ENCODE assay signal across 19 cellular contexts in genomic region chr7:82223580-82223979, GRCh38.
DNase-seq lines count a peak whose midpoint lies in the region; ATAC-seq, FAIRE-seq and TF ChIP-seq lines count a peak whose summit lies in the region.
"Had no signal": no experiment of that assay in that cellular context is flagged by ENCODE, and none has a peak within 500 bp of the region (broad histone marks: within the 10 kb centered on the region; RNA-seq: fewer than 3 reads in every experiment).

No MANE protein-coding gene starts in this region.

- no peak overlapping the region for H3K4me3 Mint-ChIP-seq in H9
- H3K4me3 Mint-ChIP-seq: CD4-positive, alpha-beta T cell had no signal

- H4K5ac ChIP-seq in H9 (ENCODE audit: insufficient read length, low read depth, low read length) (peak overlapping the region; percentile 26), mesendoderm (ENCODE audit: low read length) (no peak overlapping the region)

- no peak for TF ChIP-seq RAD21 in GM12878 (IDR thresholded peaks at IDR 0.05; ENCODE audit: insufficient read depth, low read depth, low read length)

- H3K36me3 Mint-ChIP-seq in H9 (ENCODE audit: insufficient read depth in 1 of 3, low read depth in 3 of 3), result no peaks in the 10 kb centered on the region

- H3K27ac Mint-ChIP-seq in H9, result peak overlapping the region in 2 of 3 experiments; percentile 1 to 21; a peak in 4 of 7 replicates
- H3K27ac Mint-ChIP-seq: CD4-positive, alpha-beta T cell had no signal

- RAD21 ChIA-PET in GM12878 (lab: Charles Lee; ENCODE audit: unreplicated experiment), result interaction anchor here (1.1 to 1.3 kb wide), 2 partner anchors 10 to 13 kb away, joined by 3 to 5 read pairs; no protein-coding TSS in a partner anchor

- no peak overlapping the region for H2BK15ac ChIP-seq in H9 (ENCODE audit: low read depth, low read length)
- no peak overlapping the region for H2BK15ac ChIP-seq in mesendoderm (replicated peaks; ENCODE audit: low read depth)

- no peak overlapping the region for H3K14ac ChIP-seq in H9 (ENCODE audit: insufficient read depth, low read length)

- no peak overlapping the region for H2BK20ac ChIP-seq in H9 (ENCODE audit: low read depth, low read length, poor library complexity, severe bottlenecking)

- no peak overlapping the region for H3K4ac ChIP-seq in H9 (ENCODE audit: low read depth, low read length)
- no peak overlapping the region for H3K4ac ChIP-seq in mesendoderm (ENCODE audit: low read depth, low read length)

- H3K9me3 Mint-ChIP-seq in H9, result no peaks in the 10 kb centered on the region

- no peaks in the 10 kb centered on the region for H3K79me2 ChIP-seq in H9 (ENCODE audit: insufficient read depth, low read length)
- no peaks in the 10 kb centered on the region for H3K79me2 ChIP-seq in GM12878 (ENCODE audit: control insufficient read depth, insufficient read depth, low read length)
- no peaks in the 10 kb centered on the region for H3K79me2 ChIP-seq in mesendoderm (ENCODE audit: control insufficient read depth, insufficient read depth, low read length)

- H3K9ac ChIP-seq in H9 (ENCODE audit: extremely low read depth, insufficient read length, low read length) (no peak overlapping the region), GM12878 (ENCODE audit: control insufficient read depth, insufficient read depth, low read length) (no peak overlapping the region), mesendoderm (ENCODE audit: low read length) (no peak overlapping the region)
- H3K9ac ChIP-seq: GM23248 had no signal

- WGBS in H9 (ENCODE audit: extremely low coverage, insufficient read length, low lambda C conversion rate), result no CpG with 5 or more reads among the region's 3 CpGs
- 2% methylated on average over 3 of the region's 3 CpGs for WGBS in GM12878 (ENCODE audit: insufficient coverage, insufficient replicate concordance, low lambda C conversion rate, missing lambda C conversion rate)
- no CpG with 5 or more reads among the region's 3 CpGs for WGBS in mesendoderm (ENCODE audit: extremely low coverage, insufficient coverage, low lambda C conversion rate)
- WGBS in upper lobe of left lung, 2 donors, result 55 to 92% methylated on average over 3 of the region's 3 CpGs

- intact Hi-C loops in GM12878 (cut with micrococcal nuclease; ENCODE audit: unreplicated experiment), result no loop called here

- H3K27ac ChIP-seq in H9 (ENCODE audit: insufficient read length, low read depth, low read length) (no peak overlapping the region), GM12878 (ENCODE audit: control insufficient read depth, insufficient read depth) (no peak overlapping the region), mesendoderm (ENCODE audit: low read depth, low read length) (no peak overlapping the region), upper lobe of left lung (no peak overlapping the region)
- H3K27ac ChIP-seq: 22Rv1, A549, C4-2B, GM23248 had no signal

- no peak overlapping the region for H3K4me3 ChIP-seq in GM12878
- no peak overlapping the region for H3K4me3 ChIP-seq in mesendoderm (ENCODE audit: low read length)
- no peak overlapping the region for H3K4me3 ChIP-seq in upper lobe of left lung
- H3K4me3 ChIP-seq: A549, GM23248 had no signal

- H2AK5ac ChIP-seq in H9 (ENCODE audit: insufficient read length, low read length) (no peak overlapping the region), mesendoderm (ENCODE audit: low read length) (no peak overlapping the region)

- 0 out of 4 replicates have a peak, but pooled peaks cover 0 to 3% of the 10 kb centered on the region in 2 experiments for H3K4me1 Mint-ChIP-seq in H9

- H3K9me3 ChIP-seq in H9 (ENCODE audit: control insufficient read depth, low read depth, low read length) (no peaks in the 10 kb centered on the region), GM12878 (replicated peaks; ENCODE audit: control insufficient read depth, insufficient read depth, low read length) (no peaks in the 10 kb centered on the region), upper lobe of left lung (no peaks in the 10 kb centered on the region)
- H3K9me3 ChIP-seq: A549, Caco-2 had no signal

- H2BK120ac ChIP-seq in H9 (ENCODE audit: low read depth, low read length, poor library complexity, severe bottlenecking) (no peak overlapping the region), mesendoderm (ENCODE audit: low read depth, low read length) (no peak overlapping the region)

- no peak overlapping the region for H4K91ac ChIP-seq in H9 (ENCODE audit: insufficient read length, low read depth, low read length)

- H3K18ac ChIP-seq in H9 (ENCODE audit: insufficient read length, low read depth, low read length) (no peak overlapping the region), mesendoderm (ENCODE audit: low read length) (no peak overlapping the region)

- H3K23me2 ChIP-seq in H9 (ENCODE audit: insufficient read length, low read depth, low read length, poor library complexity, severe bottlenecking), result no peaks in the 10 kb centered on the region

- H3K79me1 ChIP-seq in H9 (ENCODE audit: insufficient read depth, low read depth, low read length, poor library complexity, severe bottlenecking) (no peaks in the 10 kb centered on the region), mesendoderm (ENCODE audit: low read length) (no peaks in the 10 kb centered on the region)

- CTCF ChIA-PET in GM12878 (lab: Yijun Ruan, JAX), result interaction anchor here (1.5 kb wide), 1 partner anchor 11 kb away, joined by 5 read pairs; no protein-coding TSS in a partner anchor

- H4K8ac ChIP-seq in H9 (replicated peaks; ENCODE audit: insufficient read length, low read depth, low read length) (no peak overlapping the region), mesendoderm (ENCODE audit: low read depth, low read length) (no peak overlapping the region)

- H2BK12ac ChIP-seq in H9 (ENCODE audit: insufficient read length, low read depth, low read length), result no peak overlapping the region

- TF ChIP-seq POLR2A in GM12878 (IDR thresholded peaks at IDR 0.05; ENCODE audit: low read depth, low read length), result no peak
- no peak for TF ChIP-seq POLR2A in upper lobe of left lung (IDR thresholded peaks at IDR 0.05)

- no peaks in the 10 kb centered on the region for H3K4me1 ChIP-seq in H9 (ENCODE audit: insufficient read depth, low read length)
- no peaks in the 10 kb centered on the region for H3K4me1 ChIP-seq in GM12878 (ENCODE audit: control insufficient read depth, insufficient read depth, low read length)
- H3K4me1 ChIP-seq in mesendoderm (ENCODE audit: control insufficient read depth, low read depth, low read length), result no peaks in the 10 kb centered on the region
- no peaks in the 10 kb centered on the region for H3K4me1 ChIP-seq in upper lobe of left lung
- H3K4me1 ChIP-seq: A549, Caco-2 had no signal

- no TSS peak for BruUV-seq in GM12878 (replicated peaks; lab: Mats Ljungman, UMichigan)

- in situ Hi-C loops in GM12878 (cut with MboI), result loop anchor here (10.0 kb wide), 2 partner anchors 351 to 511 kb away; no protein-coding TSS in a partner anchor

- no peak for DNase-seq in H9
- DNase-seq in GM12878 (ENCODE audit: low read depth, low spot score), result no peak
- DNase-seq in mesendoderm, result peak; percentile 15
- DNase-seq in urothelium cell line (ENCODE audit: low spot score), result no peak
- no peak for DNase-seq in UCSD-AML1 (lab: John Stamatoyannopoulos, UW; ENCODE audit: unreplicated experiment)
- DNase-seq in DMS53 treated with DMSO at 0.1 percent for 48 hours (lab: John Stamatoyannopoulos, UW; ENCODE audit: unreplicated experiment), result no peak
- DNase-seq in upper lobe of left lung, result no peak
- DNase-seq: AML-193; Caco-2; CD4-positive, alpha-beta T cell; DMS79; GDM1; GM23248; HCEC 1CT had no signal

- H3K4me2 ChIP-seq in H9 (ENCODE audit: insufficient read depth, insufficient read length, low read length) (no peak overlapping the region), GM12878 (ENCODE audit: control insufficient read depth, insufficient read depth) (no peak overlapping the region), mesendoderm (ENCODE audit: low read length) (no peak overlapping the region)
- H3K4me2 ChIP-seq: A549 had no signal

- no peak for TF ChIP-seq EP300 in GM12878 (IDR thresholded peaks at IDR 0.05; ENCODE audit: borderline replicate concordance in 1 of 2, control insufficient read depth in 1 of 2, low read depth in 2 of 2, low read length in 2 of 2)
- TF ChIP-seq EP300 in upper lobe of left lung (IDR thresholded peaks at IDR 0.05), result no peak

- H3T11ph ChIP-seq in H9 (ENCODE audit: low read length), result no peak overlapping the region

- ATAC-seq in GM12878 (peak; percentile 55), upper lobe of left lung (ENCODE audit: low FRiP score in 2 of 2) (no peak)
- ATAC-seq: A549 had no signal

- no peaks in the 10 kb centered on the region for H3K36me3 ChIP-seq in GM12878 (ENCODE audit: control insufficient read depth in 2 of 2, insufficient read depth in 2 of 2, low read length in 1 of 2)
- H3K36me3 ChIP-seq in mesendoderm (ENCODE audit: control insufficient read depth, insufficient read depth, low read length), result no peaks in the 10 kb centered on the region
- no peaks in the 10 kb centered on the region for H3K36me3 ChIP-seq in upper lobe of left lung

- H3K23ac ChIP-seq in H9 (ENCODE audit: insufficient read length, low read depth, low read length), result no peak overlapping the region
- H3K23ac ChIP-seq in mesendoderm (ENCODE audit: low read length), result no peak overlapping the region

- POLR2A ChIA-PET in GM12878 (lab: Charles Lee), result interaction anchor here (0.5 kb wide), 1 partner anchor 74 kb away, joined by 3 read pairs; no protein-coding TSS in a partner anchor

- TF ChIP-seq CTCF in H9 (conservative IDR thresholded peaks at IDR 0.05) (no peak), GM12878 (IDR thresholded peaks at IDR 0.05 in 2 of 3, conservative IDR thresholded peaks at IDR 0.05 in 1 of 3; ENCODE audit: control insufficient read depth in 2 of 3, extremely low read depth in 1 of 3, insufficient read depth in 1 of 3, low read depth in 3 of 3, low read length in 3 of 3) (no peak), upper lobe of left lung (IDR thresholded peaks at IDR 0.05) (no peak)

- H2AFZ ChIP-seq in H9 (ENCODE audit: low read length) (no peak overlapping the region), GM12878 (ENCODE audit: control insufficient read depth, low read depth, low read length) (no peak overlapping the region)
- H2AFZ ChIP-seq: GM23248 had no signal

- SMC1A ChIA-PET in GM12878 (lab: Charles Lee; ENCODE audit: uncharacterized antibody, unreplicated experiment), result interaction anchor here (2.5 kb wide), 1 partner anchor 10 kb away, joined by 9 read pairs; no protein-coding TSS in a partner anchor

- FAIRE-seq in GM12878 (lab: Jason Lieb, UNC), result no peak
- peak; percentile 30 for FAIRE-seq in urothelium cell line (lab: Jason Lieb, UNC)
- FAIRE-seq: A549, D721Med, GM19239 had no signal

- H2BK5ac ChIP-seq in H9 (ENCODE audit: insufficient read length, low read length) (no peak overlapping the region), mesendoderm (ENCODE audit: low read length) (no peak overlapping the region)

- H3K56ac ChIP-seq in H9 (ENCODE audit: insufficient read length, low read depth, low read length), result no peak overlapping the region
- no peak overlapping the region for H3K56ac ChIP-seq in mesendoderm (ENCODE audit: low read length)

- H4K20me1 ChIP-seq in H9 (ENCODE audit: control insufficient read depth, insufficient read depth, insufficient read length) (no peaks in the 10 kb centered on the region), GM12878 (ENCODE audit: control insufficient read depth, insufficient read depth) (no peaks in the 10 kb centered on the region)

- H3K27me3 ChIP-seq in H9 (ENCODE audit: insufficient read depth, low read length) (no peaks in the 10 kb centered on the region), GM12878 (replicated peaks in 1 of 2; ENCODE audit: control insufficient read depth in 2 of 2, insufficient read depth in 2 of 2, low read length in 1 of 2) (no peaks in the 10 kb centered on the region), mesendoderm (ENCODE audit: insufficient read depth, low read length, poor library complexity) (no peaks in the 10 kb centered on the region), upper lobe of left lung (no peaks in the 10 kb centered on the region)

- H3K27me3 Mint-ChIP-seq in H9 (ENCODE audit: low read depth), result no peaks in the 10 kb centered on the region
- H3K27me3 Mint-ChIP-seq: CD4-positive, alpha-beta T cell had no signal
